Comparison of ENCODE assay signal across 2 cellular contexts in genomic region chr21:46138383-46138970, GRCh38.
A peak's percentile ranks its signal among the peaks of the same experiment; 100 is the strongest.
TF ChIP-seq lines count a peak whose summit lies in the region.

No MANE protein-coding gene starts in this region.

TF ChIP-seq in K562, 482 proteins besides CTCF, POLR2A, EP300 and RAD21:
- TF ChIP-seq POLR2G (IDR thresholded peaks at IDR 0.05; ENCODE audit: low read depth, low read length) (0 out of 2 replicates have a peak, but pooled peaks have one; percentile 49), ZNF311 (CRISPR knock-in tag; IDR thresholded peaks at IDR 0.05) (no peak)

TF ChIP-seq in HepG2, 621 proteins besides CTCF, POLR2A, EP300 and RAD21:
- no peak for TF ChIP-seq ZNF44 (CRISPR knock-in tag; IDR thresholded peaks at IDR 0.05)
- TF ChIP-seq ZFP36L1 (CRISPR knock-in tag; IDR thresholded peaks at IDR 0.05) = no peak
- peak; percentile 92 for TF ChIP-seq AGO2 (optimal IDR thresholded peaks at IDR 0.05; ENCODE audit: low read depth, low read length)
- peak; percentile 49 for TF ChIP-seq RBM22 (optimal IDR thresholded peaks at IDR 0.05; ENCODE audit: low read length)
- peak; percentile 62; the same call in 1 of the 2 replicates for TF ChIP-seq RBFOX2 (IDR thresholded peaks at IDR 0.05; ENCODE audit: low read depth, low read length)
- TF ChIP-seq AHR (CRISPR knock-in tag; IDR thresholded peaks at IDR 0.05) = no peak
- no peak for TF ChIP-seq ZFY (CRISPR knock-in tag; IDR thresholded peaks at IDR 0.05)
- no peak for TF ChIP-seq ZKSCAN5 (CRISPR knock-in tag; IDR thresholded peaks at IDR 0.05)
- TF ChIP-seq HMGXB3 (CRISPR knock-in tag; IDR thresholded peaks at IDR 0.05; ENCODE audit: borderline replicate concordance) = no peak
- TF ChIP-seq WIZ (CRISPR knock-in tag; IDR thresholded peaks at IDR 0.05) = no peak
- TF ChIP-seq EZH2 (conservative IDR thresholded peaks at IDR 0.05; ENCODE audit: low read depth, low read length) = no peak
- TF ChIP-seq, protein P1, sequence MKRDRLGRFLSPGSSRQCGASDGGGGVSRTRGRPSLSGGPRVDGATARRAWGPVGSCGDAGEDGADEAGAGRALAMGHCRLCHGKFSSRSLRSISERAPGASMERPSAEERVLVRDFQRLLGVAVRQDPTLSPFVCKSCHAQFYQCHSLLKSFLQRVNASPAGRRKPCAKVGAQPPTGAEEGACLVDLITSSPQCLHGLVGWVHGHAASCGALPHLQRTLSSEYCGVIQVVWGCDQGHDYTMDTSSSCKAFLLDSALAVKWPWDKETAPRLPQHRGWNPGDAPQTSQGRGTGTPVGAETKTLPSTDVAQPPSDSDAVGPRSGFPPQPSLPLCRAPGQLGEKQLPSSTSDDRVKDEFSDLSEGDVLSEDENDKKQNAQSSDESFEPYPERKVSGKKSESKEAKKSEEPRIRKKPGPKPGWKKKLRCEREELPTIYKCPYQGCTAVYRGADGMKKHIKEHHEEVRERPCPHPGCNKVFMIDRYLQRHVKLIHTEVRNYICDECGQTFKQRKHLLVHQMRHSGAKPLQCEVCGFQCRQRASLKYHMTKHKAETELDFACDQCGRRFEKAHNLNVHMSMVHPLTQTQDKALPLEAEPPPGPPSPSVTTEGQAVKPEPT (CRISPR knock-in tag; IDR thresholded peaks at IDR 0.05; ENCODE audit: low read depth) = no peak
